Comparison of ENCODE assay signal across 18 cellular contexts in genomic region chr22:47124451-47124881, GRCh38.
A peak's percentile ranks its signal among the peaks of the same experiment; 100 is the strongest.
DNase-seq lines count a peak whose midpoint lies in the region; ATAC-seq and TF ChIP-seq lines count a peak whose summit lies in the region.
"Had no signal": no experiment of that assay in that cellular context is flagged by ENCODE, and none has a peak within 500 bp of the region (broad histone marks: within the 10 kb centered on the region; RNA-seq: fewer than 3 reads in every experiment).

No MANE protein-coding gene starts in this region.

- intact Hi-C loops in spleen (cut with DNase I; ENCODE audit: low total_unique reads): no loop called here

- no peaks in the 10 kb centered on the region for H3K27me3 Mint-ChIP-seq in activated T-cell treated with anti-CD3 and anti-CD28 coated beads, Interleukin-2, amount 50 U/mL, for 24 hours
- H3K27me3 Mint-ChIP-seq in activated T-cell treated with anti-CD3 and anti-CD28 coated beads, Interleukin-2, amount 50 U/mL, for 72 hours (ENCODE audit: low read depth): no peaks in the 10 kb centered on the region
- H3K27me3 Mint-ChIP-seq in endodermal cell (ENCODE audit: insufficient read depth): no peaks in the 10 kb centered on the region

- H3K9me3 ChIP-seq in DND-41 (ENCODE audit: insufficient read depth, low read length, severe bottlenecking): no peaks in the 10 kb centered on the region
- H3K9me3 ChIP-seq in endodermal cell (ENCODE audit: control insufficient read depth, low read length): no peaks in the 10 kb centered on the region
- no peaks in the 10 kb centered on the region for H3K9me3 ChIP-seq in spleen
- H3K9me3 ChIP-seq: BLaER1 had no signal

- H3K27ac ChIP-seq in DND-41 (ENCODE audit: low read length): peak overlapping the region; percentile 66
- H3K27ac ChIP-seq in endodermal cell (ENCODE audit: low read depth, low read length): no peak overlapping the region
- no peak overlapping the region for H3K27ac ChIP-seq in spleen
- H3K27ac ChIP-seq: 22Rv1, BLaER1, KMS-11, PC-9 had no signal

- no peak overlapping the region for H3K4me3 ChIP-seq in DND-41 (ENCODE audit: low read depth in 1 of 2, low read length in 2 of 2)
- H3K4me3 ChIP-seq in endodermal cell (ENCODE audit: low read length): no peak overlapping the region
- no peak overlapping the region for H3K4me3 ChIP-seq in spleen
- H3K4me3 ChIP-seq: BLaER1, PC-9 had no signal

- no peak overlapping the region for H3K9ac ChIP-seq in DND-41 (ENCODE audit: low read depth, low read length)
- no peak overlapping the region for H3K9ac ChIP-seq in endodermal cell (ENCODE audit: extremely low read depth, low read length, poor library complexity, severe bottlenecking)
- H3K9ac ChIP-seq: BLaER1, KMS-11 had no signal

- peaks cover 7% of the 10 kb centered on the region for H3K36me3 Mint-ChIP-seq in activated T-cell treated with anti-CD3 and anti-CD28 coated beads, Interleukin-2, amount 50 U/mL, for 24 hours (ENCODE audit: low read depth)
- no peaks in the 10 kb centered on the region for H3K36me3 Mint-ChIP-seq in activated T-cell treated with anti-CD3 and anti-CD28 coated beads, Interleukin-2, amount 50 U/mL, for 72 hours (ENCODE audit: insufficient read depth in 2 of 2)
- peaks cover 11% of the 10 kb centered on the region for H3K36me3 Mint-ChIP-seq in endodermal cell (ENCODE audit: low read depth)

- H3K36me3 ChIP-seq in DND-41 (ENCODE audit: insufficient read depth, low read length): no peaks in the 10 kb centered on the region
- no peaks in the 10 kb centered on the region for H3K36me3 ChIP-seq in endodermal cell (ENCODE audit: control insufficient read depth, insufficient read depth, low read length)
- H3K36me3 ChIP-seq in spleen: peaks cover 0 to 37% (median 0%) of the 10 kb centered on the region in 6 donors

- no peak overlapping the region for H3K4me2 ChIP-seq in DND-41 (ENCODE audit: insufficient read depth, low read length)
- H3K4me2 ChIP-seq: BLaER1, KMS-11, PC-9 had no signal

- H3K27me3 ChIP-seq in DND-41 (ENCODE audit: insufficient read depth, low read length, poor library complexity) (no peaks in the 10 kb centered on the region), endodermal cell (ENCODE audit: control insufficient read depth, insufficient read depth, low read length, poor library complexity, severe bottlenecking) (no peaks in the 10 kb centered on the region), spleen (replicated peaks in 1 of 7) (no peaks in the 10 kb centered on the region)
- H3K27me3 ChIP-seq: BLaER1 had no signal

- no peak for TF ChIP-seq CTCF in DND-41 (IDR thresholded peaks at IDR 0.05; ENCODE audit: borderline replicate concordance, extremely low read depth, low read length, poor library complexity, severe bottlenecking)
- TF ChIP-seq CTCF in endodermal cell (conservative IDR thresholded peaks at IDR 0.05): no peak
- no peak for TF ChIP-seq CTCF in spleen (IDR thresholded peaks at IDR 0.05 in 8 of 11, conservative IDR thresholded peaks at IDR 0.05 in 3 of 11)

- ATAC-seq in activated T-cell treated with anti-CD3 and anti-CD28 coated beads, Interleukin-2, amount 50 U/mL, for 72 hours (replicated peaks in 1 of 2): no peak
- ATAC-seq in DND-41 (ENCODE audit: insufficient read depth, low read depth): no peak

- WGBS in endodermal cell (ENCODE audit: insufficient coverage in 1 of 2, insufficient read length in 1 of 2), 2 experiments: 95% methylated on average over 12 to 15 of the region's 15 CpGs
- WGBS in spleen, 5 donors: 96 to 98% (median 97%) methylated on average over 9 to 15 of the region's 15 CpGs

- peaks cover 4% of the 10 kb centered on the region; the same call in 1 of the 2 replicates for H4K20me1 ChIP-seq in DND-41 (ENCODE audit: insufficient read depth, low read length)

- H3K4me1 ChIP-seq in DND-41 (ENCODE audit: insufficient read depth, low read length): peaks cover 28% of the 10 kb centered on the region
- no peaks in the 10 kb centered on the region for H3K4me1 ChIP-seq in endodermal cell (ENCODE audit: control insufficient read depth, insufficient read depth, low read length)
- no peaks in the 10 kb centered on the region for H3K4me1 ChIP-seq in spleen

- H2AFZ ChIP-seq in DND-41 (ENCODE audit: low read depth, low read length): no peak overlapping the region
- H2AFZ ChIP-seq: PC-9 had no signal

- H3K4me3 Mint-ChIP-seq in activated T-cell treated with anti-CD3 and anti-CD28 coated beads, Interleukin-2, amount 50 U/mL, for 24 hours: no peak overlapping the region
- H3K4me3 Mint-ChIP-seq in activated T-cell treated with anti-CD3 and anti-CD28 coated beads, Interleukin-2, amount 50 U/mL, for 72 hours: no peak overlapping the region
- H3K4me3 Mint-ChIP-seq in endodermal cell: no peak overlapping the region

- H3K4me1 Mint-ChIP-seq in activated T-cell treated with anti-CD3 and anti-CD28 coated beads, Interleukin-2, amount 50 U/mL, for 24 hours (ENCODE audit: low read depth): peaks cover 9% of the 10 kb centered on the region
- H3K4me1 Mint-ChIP-seq in activated T-cell treated with anti-CD3 and anti-CD28 coated beads, Interleukin-2, amount 50 U/mL, for 72 hours (ENCODE audit: low read depth): peaks cover 12% of the 10 kb centered on the region
- peaks cover 7% of the 10 kb centered on the region for H3K4me1 Mint-ChIP-seq in endodermal cell

- no peak for DNase-seq in activated T-cell treated with anti-CD3 and anti-CD28 coated beads, Interleukin-2, amount 50 U/mL, for 24 hours
- no peak for DNase-seq in activated T-cell treated with anti-CD3 and anti-CD28 coated beads, Interleukin-2, amount 50 U/mL, for 72 hours
- DNase-seq in DND-41 (no peak), endodermal cell (no peak), spleen (peak; percentile 51), pons (ENCODE audit: low spot score) (no peak), NCI-H146 (lab: John Stamatoyannopoulos, UW) (no peak), A172 (ENCODE audit: low spot score) (no peak)
- DNase-seq: GF-D8, NCI-H1048, NCI-H1436 treated with DMSO at 0.1 percent for 48 hours, NCI-H2081, NCI-H510A treated with DMSO at 0.1 percent for 48 hours, NCI-H82, PC-9 had no signal

- no peak for TF ChIP-seq POLR2A in spleen (IDR thresholded peaks at IDR 0.05)

- no peaks in the 10 kb centered on the region for H3K79me2 ChIP-seq in DND-41 (ENCODE audit: insufficient read depth, low read length)

- H3K9me3 Mint-ChIP-seq in activated T-cell treated with anti-CD3 and anti-CD28 coated beads, Interleukin-2, amount 50 U/mL, for 24 hours: no peaks in the 10 kb centered on the region
- no peaks in the 10 kb centered on the region for H3K9me3 Mint-ChIP-seq in activated T-cell treated with anti-CD3 and anti-CD28 coated beads, Interleukin-2, amount 50 U/mL, for 72 hours
- H3K9me3 Mint-ChIP-seq in endodermal cell: no peaks in the 10 kb centered on the region

- peak overlapping the region; percentile 64 for H3K27ac Mint-ChIP-seq in activated T-cell treated with anti-CD3 and anti-CD28 coated beads, Interleukin-2, amount 50 U/mL, for 24 hours
- H3K27ac Mint-ChIP-seq in activated T-cell treated with anti-CD3 and anti-CD28 coated beads, Interleukin-2, amount 50 U/mL, for 72 hours: no peak overlapping the region
- H3K27ac Mint-ChIP-seq in endodermal cell: peak overlapping the region; percentile 62
